In the genomic region with DNA sequence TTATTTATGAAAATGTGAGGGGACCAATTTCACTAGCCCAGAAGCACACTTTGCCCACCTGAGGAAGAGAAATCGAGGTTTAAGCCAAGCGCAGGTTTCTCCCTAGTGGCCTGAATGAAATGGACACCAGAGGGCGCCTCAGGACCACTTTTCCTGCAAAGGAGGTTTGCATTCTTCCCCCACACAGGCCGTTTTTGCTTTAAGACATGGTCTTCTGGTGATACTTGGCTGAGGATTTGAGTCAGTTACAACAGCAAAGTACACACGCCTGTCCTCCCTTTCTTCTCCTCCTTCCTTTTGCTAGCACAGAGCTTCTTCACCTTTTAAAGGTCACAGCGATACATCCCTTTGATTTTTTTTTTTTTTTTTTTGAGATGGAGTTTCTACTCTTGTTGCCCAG, we compare ENCODE assay signal across 8 cellular contexts. TPM values are rescaled to one million over a fixed set of nuclear protein-coding genes. Genes with fewer than 3 reads are reported as not detected.
DNase-seq lines count a peak whose midpoint lies in the region; ATAC-seq, FAIRE-seq and TF ChIP-seq lines count a peak whose summit lies in the region.

No MANE protein-coding gene starts in this region.

- H3K36me3 ChIP-seq in cardiac muscle cell (no peaks in the 10 kb centered on the region), prostate gland (no peaks in the 10 kb centered on the region), uterus (no peaks in the 10 kb centered on the region)

- DNase-seq in NAMALWA (ENCODE audit: low spot score) (peak; percentile 86), SKM-1 treated with dmso at 0.1 percent for 144 hours (lab: John Stamatoyannopoulos, UW; ENCODE audit: unreplicated experiment) (peak; percentile 54), cardiac muscle cell (ENCODE audit: low read depth in 1 of 2, low spot score in 1 of 2) (peak; percentile 89 to 91), prostate gland (ENCODE audit: low spot score) (peak; percentile 80), uterus (peak; percentile 79 to 81)
- DNase-seq in activated naive CD8-positive, alpha-beta T cell treated with anti-CD3 and anti-CD28 coated beads for 36 hours: peak; percentile 66

- no peak for TF ChIP-seq POLR2A in prostate gland (IDR thresholded peaks at IDR 0.05)
- TF ChIP-seq POLR2A in uterus (IDR thresholded peaks at IDR 0.05): no peak

- peaks cover 2% of the 10 kb centered on the region for H3K36me3 Mint-ChIP-seq in activated naive CD8-positive, alpha-beta T cell treated with anti-CD3 and anti-CD28 coated beads for 36 hours

- H3K9me3 ChIP-seq in cardiac muscle cell (ENCODE audit: low read depth) (no peaks in the 10 kb centered on the region), prostate gland (no peaks in the 10 kb centered on the region), uterus (no peaks in the 10 kb centered on the region)

- peak; percentile 92 for FAIRE-seq in G401.6 (lab: Jason Lieb, UNC)

- H3K4me3 Mint-ChIP-seq in activated naive CD8-positive, alpha-beta T cell treated with anti-CD3 and anti-CD28 coated beads for 36 hours: no peak overlapping the region

- H3K4me3 ChIP-seq in cardiac muscle cell: no peak overlapping the region
- H3K4me3 ChIP-seq in prostate gland: no peak overlapping the region
- no peak overlapping the region for H3K4me3 ChIP-seq in uterus

- no peaks in the 10 kb centered on the region for H3K9me3 Mint-ChIP-seq in activated naive CD8-positive, alpha-beta T cell treated with anti-CD3 and anti-CD28 coated beads for 36 hours

- H3K27me3 ChIP-seq in cardiac muscle cell (peaks cover 8% of the 10 kb centered on the region), prostate gland (replicated peaks; ENCODE audit: insufficient read depth) (no peaks in the 10 kb centered on the region), uterus (no peaks in the 10 kb centered on the region)

- 10% methylated on average over 6 of the region's 6 CpGs for WGBS in prostate gland

- ATAC-seq in HG02870 (IDR thresholded peaks at IDR 0.05; ENCODE audit: unreplicated experiment): no peak

- H3K27me3 Mint-ChIP-seq in activated naive CD8-positive, alpha-beta T cell treated with anti-CD3 and anti-CD28 coated beads for 36 hours: no peaks in the 10 kb centered on the region

- H3K4me1 Mint-ChIP-seq in activated naive CD8-positive, alpha-beta T cell treated with anti-CD3 and anti-CD28 coated beads for 36 hours: peaks cover 3% of the 10 kb centered on the region

- no peak overlapping the region for H3K27ac ChIP-seq in cardiac muscle cell
- H3K27ac ChIP-seq in prostate gland: no peak overlapping the region
- no peak overlapping the region for H3K27ac ChIP-seq in uterus

- intact Hi-C loops in prostate gland (cut with DNase I) (loop anchor here (5.0 to 10.0 kb wide), 4 partner anchors 177 to 574 kb away; no protein-coding TSS in a partner anchor), uterus (cut with DNase I; ENCODE audit: low total_unique reads) (loop anchor here (10.0 kb wide), 1 partner anchor 577 kb away; no protein-coding TSS in a partner anchor)

- H3K27ac Mint-ChIP-seq in activated naive CD8-positive, alpha-beta T cell treated with anti-CD3 and anti-CD28 coated beads for 36 hours: no peak overlapping the region

- H3K4me1 ChIP-seq in cardiac muscle cell (ENCODE audit: low read depth): peaks cover 1% of the 10 kb centered on the region
- no peaks in the 10 kb centered on the region for H3K4me1 ChIP-seq in prostate gland (replicated peaks)
- no peaks in the 10 kb centered on the region for H3K4me1 ChIP-seq in uterus

- TF ChIP-seq CTCF in cardiac muscle cell (IDR thresholded peaks at IDR 0.05; ENCODE audit: low read depth, low read length) (peak; percentile 90), prostate gland (IDR thresholded peaks at IDR 0.05) (peak; percentile 76 to 92 (median 90)), uterus (IDR thresholded peaks at IDR 0.05) (peak; percentile 88 to 93 (median 89))

RNA-seq across cellular contexts. Expression of a gene that starts 5.4 kb away (rescaled TPM):
- not detected for total RNA-seq in activated naive CD8-positive, alpha-beta T cell treated with anti-CD3 and anti-CD28 coated beads for 36 hours
- not detected in 2 replicates for total RNA-seq in cardiac muscle cell
- not detected in 2 replicates for polyA plus RNA-seq in cardiac muscle cell
- total RNA-seq in prostate gland: not detected
- not detected for total RNA-seq in uterus

RNA-seq across cellular contexts. Expression of a gene that starts 35.9 kb away (rescaled TPM):
- 1 to 10 TPM; 6.2 to 7.3 TPM for total RNA-seq in activated naive CD8-positive, alpha-beta T cell treated with anti-CD3 and anti-CD28 coated beads for 36 hours
- total RNA-seq in cardiac muscle cell (3.5 and 5.6 TPM in 2 replicates), prostate gland (10 to 100 TPM in 1 of 2 donors, 1 to 10 TPM in 1; 5.3 to 16.5 TPM), uterus (10 to 100 TPM in 2 of 4 donors, 1 to 10 TPM in 2; 2.6 to 20.8 (median 10.7) TPM)
- 1.3 and 1.9 TPM in 2 replicates for polyA plus RNA-seq in cardiac muscle cell
